ENCODE assay signal across 24 cellular contexts in the genomic region with DNA sequence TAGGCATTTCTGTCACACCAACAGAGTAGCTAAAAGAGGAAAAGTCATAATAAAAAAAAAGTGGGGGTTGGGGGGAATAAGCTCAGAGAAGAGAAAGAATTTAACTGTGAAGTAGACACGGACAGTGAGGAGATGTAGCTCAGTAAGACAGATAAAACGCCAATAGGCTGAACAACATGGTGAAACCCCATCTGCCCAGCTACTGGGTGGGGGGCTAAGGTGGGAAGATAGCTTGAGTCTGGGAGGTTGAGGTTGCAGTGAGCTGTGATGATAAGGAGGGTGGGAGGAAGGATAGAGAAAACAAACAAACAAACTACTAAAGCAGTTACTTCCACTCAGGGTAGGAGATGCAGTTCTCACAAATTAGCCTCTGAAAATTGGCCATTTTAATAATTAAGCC.
"Had no signal": no experiment of that assay in that cellular context is flagged by ENCODE, and none has a peak within 500 bp of the region (broad histone marks: within the 10 kb centered on the region; RNA-seq: fewer than 3 reads in every experiment).

No MANE protein-coding gene starts in this region.

- H3K27me3 ChIP-seq: adrenal gland, breast epithelium, SJSA1 had no signal

- H3K27ac Mint-ChIP-seq: activated naive CD8-positive, alpha-beta T cell treated with anti-CD3 and anti-CD28 coated beads, Interleukin-2, amount 10 ng/mL, durations not matched to agents 7 days and 5 days; activated T-helper 2 cell treated with anti-CD3 and anti-CD28 coated beads, Interferon-gamma antibody, Interleukin-2, Interleukin-4, amounts not matched to agents 10 μg/mL and 5 μg/mL and 100 μg/mL, durations not matched to agents 14 hours and 24 hours and 36 hours; T-helper 1 cell treated with Interleukin-12 subunit alpha and Interleukin-12 subunit beta and Interleukin-4 antibody, amounts not matched to agents 30 μg/mL and 1 μg/mL, for 36 hours had no signal

- H3K27me3 Mint-ChIP-seq: activated naive CD8-positive, alpha-beta T cell treated with anti-CD3 and anti-CD28 coated beads, Interleukin-2, amount 10 ng/mL, durations not matched to agents 7 days and 5 days had no signal

- DNase-seq: activated CD4-positive, alpha-beta T cell treated with anti-CD3 and anti-CD28 coated beads for 48 hours; activated CD4-positive, alpha-beta T cell treated with anti-CD3 and anti-CD28 coated beads, Interleukin-2, amount 50 U/mL, for 4 hours; activated CD4-positive, CD25-positive, alpha-beta regulatory T cell treated with anti-CD3 and anti-CD28 coated beads, Interleukin-2, amount 50 U/mL, for 72 hours; activated CD8-positive, alpha-beta memory T cell treated with anti-CD3 and anti-CD28 coated beads for 24 hours; activated gamma-delta T cell treated with Interleukin-2 at 50 U/mL for 16 hours; activated naive CD4-positive, alpha-beta T cell treated with anti-CD3 and anti-CD28 coated beads, Interleukin-2, amount 50 U/mL, for 16 hours; activated naive CD8-positive, alpha-beta T cell treated with anti-CD3 and anti-CD28 coated beads, Interleukin-2, amount 10 ng/mL, durations not matched to agents 7 days and 5 days; activated T-cell treated with anti-CD3 and anti-CD28 coated beads, Interleukin-2, amount 50 U/mL, for 4 hours; adrenal gland; anterior cingulate cortex; caudate nucleus; Karpas-422; MM.1S; NCI-H1105; NCI-H1436; NCI-H1694 treated with DMSO at 0.1 percent for 48 hours; NCI-H2029 treated with DMSO at 0.1 percent for 48 hours; NCI-H510A treated with DMSO at 0.1 percent for 48 hours; PC-3; SHP77 had no signal

- H3K4me3 Mint-ChIP-seq: activated naive CD8-positive, alpha-beta T cell treated with anti-CD3 and anti-CD28 coated beads, Interleukin-2, amount 10 ng/mL, durations not matched to agents 7 days and 5 days; activated T-cell treated with anti-CD3 and anti-CD28 coated beads, Interleukin-2, amount 50 U/mL, for 4 hours; T-helper 1 cell treated with Interleukin-12 subunit alpha and Interleukin-12 subunit beta and Interleukin-4 antibody, amounts not matched to agents 30 μg/mL and 1 μg/mL, for 36 hours had no signal

- H3K4me3 ChIP-seq: adrenal gland, breast epithelium, SJSA1 had no signal

- H3K27ac ChIP-seq: adrenal gland, breast epithelium, SJSA1 had no signal

- H3K9me3 ChIP-seq: adrenal gland, breast epithelium, SJSA1 had no signal

- H3K9me3 Mint-ChIP-seq: activated naive CD8-positive, alpha-beta T cell treated with anti-CD3 and anti-CD28 coated beads, Interleukin-2, amount 10 ng/mL, durations not matched to agents 7 days and 5 days; activated T-cell treated with anti-CD3 and anti-CD28 coated beads, Interleukin-2, amount 50 U/mL, for 4 hours; activated T-helper 2 cell treated with anti-CD3 and anti-CD28 coated beads, Interferon-gamma antibody, Interleukin-2, Interleukin-4, amounts not matched to agents 10 μg/mL and 5 μg/mL and 100 μg/mL, durations not matched to agents 14 hours and 24 hours and 36 hours; T-helper 1 cell treated with Interleukin-12 subunit alpha and Interleukin-12 subunit beta and Interleukin-4 antibody, amounts not matched to agents 30 μg/mL and 1 μg/mL, for 36 hours had no signal

- H3K36me3 ChIP-seq: adrenal gland, breast epithelium, SJSA1 had no signal

- ATAC-seq: activated T-cell treated with anti-CD3 and anti-CD28 coated beads, Interleukin-2, amount 50 U/mL, for 4 hours; PC-3 had no signal

- H3K4me1 ChIP-seq: breast epithelium had no signal
